1 cellular context compared by ENCODE assay signal in the genomic region with DNA sequence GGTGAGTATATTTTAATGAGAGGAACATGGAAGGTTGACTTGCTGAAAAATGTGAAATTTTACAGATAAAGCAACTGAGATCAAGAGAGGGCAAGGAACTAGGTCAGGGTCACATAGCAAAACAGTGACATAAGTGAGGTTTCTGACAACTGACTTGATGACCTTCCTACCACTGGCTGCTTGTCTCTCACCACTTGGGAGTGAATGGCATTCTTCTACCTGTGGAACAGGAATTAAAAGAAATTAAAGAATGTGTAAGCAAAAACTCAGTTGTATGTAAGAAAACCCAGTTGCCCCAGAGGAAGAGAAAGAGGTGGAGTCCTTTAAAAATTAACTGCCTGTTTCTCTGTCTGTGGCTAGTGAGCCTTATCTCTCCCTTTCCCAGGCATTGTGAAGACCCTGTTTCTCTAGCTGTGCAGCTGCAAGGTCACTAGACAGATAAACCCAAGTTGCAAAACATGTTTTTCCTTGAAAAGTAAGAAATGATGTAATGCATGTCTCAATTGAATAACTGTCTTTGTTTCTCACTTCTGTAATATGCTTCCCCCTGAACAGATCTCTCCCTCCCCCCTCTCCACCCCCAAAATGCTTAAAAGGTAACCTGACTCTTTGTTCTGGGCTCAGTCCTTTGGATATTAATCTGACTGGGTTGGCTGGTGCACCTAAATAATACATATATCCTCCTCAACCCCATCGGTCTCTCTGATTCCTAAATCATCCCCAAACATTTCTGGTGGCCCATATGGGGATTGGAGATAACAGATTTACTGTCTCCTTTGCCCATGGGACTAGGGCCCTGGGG.
TF ChIP-seq lines count a peak whose summit lies in the region.

No MANE protein-coding gene starts in this region.

TF ChIP-seq in K562, 482 proteins besides CTCF, POLR2A, EP300 and RAD21 (continued from another document):
- TF ChIP-seq SNIP1 (IDR thresholded peaks at IDR 0.05; ENCODE audit: low read depth) (no peak), RCOR1 (IDR thresholded peaks at IDR 0.05; ENCODE audit: borderline replicate concordance in 1 of 2, low read depth in 2 of 2, low read length in 2 of 2) (peak in 1 of 2 experiments; percentile 21; a peak in 1 of 4 replicates), ATF1 (CRISPR knock-in tag; IDR thresholded peaks at IDR 0.05) (no peak), ATF1 (tag; IDR thresholded peaks at IDR 0.05) (peak; percentile 61; the same call in 1 of the 2 replicates)
- TF ChIP-seq, protein P1, sequence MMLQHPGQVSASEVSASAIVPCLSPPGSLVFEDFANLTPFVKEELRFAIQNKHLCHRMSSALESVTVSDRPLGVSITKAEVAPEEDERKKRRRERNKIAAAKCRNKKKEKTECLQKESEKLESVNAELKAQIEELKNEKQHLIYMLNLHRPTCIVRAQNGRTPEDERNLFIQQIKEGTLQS (IDR thresholded peaks at IDR 0.05), result peak; percentile 95
- TF ChIP-seq, protein P1 (CRISPR knock-in tag; conservative IDR thresholded peaks at IDR 0.05), result no peak
